4 cellular contexts compared by ENCODE assay signal in genomic region chr16:30477773-30478172, GRCh38. TPM values are rescaled to one million over a fixed set of nuclear protein-coding genes. Genes with fewer than 3 reads are reported as not detected.
"Had no signal": no experiment of that assay in that cellular context is flagged by ENCODE, and none has a peak within 500 bp of the region (broad histone marks: within the 10 kb centered on the region; RNA-seq: fewer than 3 reads in every experiment).

No MANE protein-coding gene starts in this region.

RNA-seq across cellular contexts. Expression of gene ITGAL, which starts 5.2 kb away (rescaled TPM):
- total RNA-seq: dermis blood vessel endothelial cell, endodermal cell, epithelial cell of proximal tubule had no signal
- polyA plus RNA-seq: neural cell had no signal
